ENCODE assay signal across 9 cellular contexts in genomic region chr10:124739996-124740373, GRCh38. TPM values are rescaled to one million over a fixed set of nuclear protein-coding genes. Genes with fewer than 3 reads are reported as not detected.
DNase-seq lines count a peak whose midpoint lies in the region; ATAC-seq and TF ChIP-seq lines count a peak whose summit lies in the region.
"Had no signal": no experiment of that assay in that cellular context is flagged by ENCODE, and none has a peak within 500 bp of the region (broad histone marks: within the 10 kb centered on the region; RNA-seq: fewer than 3 reads in every experiment).

No MANE protein-coding gene starts in this region.

- peak overlapping the region; percentile 89 to 98 (median 96) for H3K27ac Mint-ChIP-seq in CD8-positive, alpha-beta memory T cell

- peaks cover 0 to 24% (median 0%) of the 10 kb centered on the region in 3 donors for H3K36me3 Mint-ChIP-seq in CD8-positive, alpha-beta memory T cell

- peak overlapping the region; percentile 74 for H3K4me3 ChIP-seq in CD8-positive, alpha-beta memory T cell (ENCODE audit: low read length)
- H3K4me3 ChIP-seq in esophagus (ENCODE audit: low read depth in 1 of 2, low read length in 2 of 2) (peak overlapping the region in 1 of 2 donors; percentile 24), parathyroid adenoma (ENCODE audit: low read depth, low read length) (no peak overlapping the region), foreskin fibroblast (ENCODE audit: low read depth in 1 of 2, low read length in 2 of 2) (no peak overlapping the region)

- CTCF ChIA-PET in CD8-positive, alpha-beta memory T cell (lab: Charles Lee) = interaction anchor here (0.8 to 17.4 kb wide), 16 partner anchors 10 to 210 kb away, joined by 3 to 397 read pairs (median 24); no protein-coding TSS in a partner anchor

- DNase-seq in CD8-positive, alpha-beta memory T cell = no peak
- peak; percentile 29 for DNase-seq in RPMI8226
- DNase-seq in glomerular visceral epithelial cell (ENCODE audit: extremely low spot score) = no peak
- DNase-seq in foreskin fibroblast = no peak
- DNase-seq: kidney glomerular epithelial cell had no signal

- TF ChIP-seq CTCF in parathyroid adenoma (IDR thresholded peaks at IDR 0.05) (no peak), foreskin fibroblast (IDR thresholded peaks at IDR 0.05; ENCODE audit: low read depth, low read length) (no peak)

- peaks cover 78 to 84% (median 82%) of the 10 kb centered on the region in 3 donors for H3K4me1 Mint-ChIP-seq in CD8-positive, alpha-beta memory T cell

- H3K79me2 ChIP-seq in parathyroid adenoma = peaks cover 43% of the 10 kb centered on the region

- peak overlapping the region; percentile 95 to 100 (median 98) for H3K4me3 Mint-ChIP-seq in CD8-positive, alpha-beta memory T cell

- H3K4me1 ChIP-seq in CD8-positive, alpha-beta memory T cell (ENCODE audit: insufficient read depth, low read length) = peaks cover 79% of the 10 kb centered on the region
- H3K4me1 ChIP-seq in esophagus (ENCODE audit: control insufficient read depth in 2 of 2, insufficient read depth in 2 of 2, low read length in 1 of 2) (peaks cover 19 to 31% of the 10 kb centered on the region in 2 donors), parathyroid adenoma (peaks cover 52% of the 10 kb centered on the region)

- no peak overlapping the region for H2AFZ ChIP-seq in parathyroid adenoma

- ATAC-seq in GM18498 (IDR thresholded peaks at IDR 0.05; ENCODE audit: unreplicated experiment) (no peak), GM19035 (IDR thresholded peaks at IDR 0.05; ENCODE audit: unreplicated experiment) (no peak)

- H3K36me3 ChIP-seq in CD8-positive, alpha-beta memory T cell (ENCODE audit: insufficient read depth, low read length) = no peaks in the 10 kb centered on the region
- H3K36me3 ChIP-seq in esophagus (ENCODE audit: control insufficient read depth in 2 of 2, insufficient read depth in 2 of 2, low read length in 1 of 2) = no peaks in the 10 kb centered on the region
- no peaks in the 10 kb centered on the region for H3K36me3 ChIP-seq in parathyroid adenoma (ENCODE audit: control insufficient read depth, insufficient read depth, low read length)

- H3K9me3 Mint-ChIP-seq in CD8-positive, alpha-beta memory T cell = no peaks in the 10 kb centered on the region

- no peak overlapping the region for H3K4me2 ChIP-seq in parathyroid adenoma (ENCODE audit: low read length)

- H3K9me3 ChIP-seq in CD8-positive, alpha-beta memory T cell (ENCODE audit: low read length) = no peaks in the 10 kb centered on the region
- H3K9me3 ChIP-seq in esophagus (ENCODE audit: control insufficient read depth in 2 of 2, insufficient read depth in 1 of 2, low read depth in 1 of 2, low read length in 1 of 2) (no peaks in the 10 kb centered on the region), parathyroid adenoma (ENCODE audit: control insufficient read depth, low read length) (no peaks in the 10 kb centered on the region)

- no peaks in the 10 kb centered on the region for H3K27me3 ChIP-seq in CD8-positive, alpha-beta memory T cell (ENCODE audit: insufficient read depth, low read length, poor library complexity, severe bottlenecking)
- H3K27me3 ChIP-seq in esophagus (ENCODE audit: control insufficient read depth in 1 of 2, insufficient read depth in 2 of 2, low read length in 2 of 2) (no peaks in the 10 kb centered on the region), parathyroid adenoma (ENCODE audit: control insufficient read depth, insufficient read depth, low read length) (no peaks in the 10 kb centered on the region)

- H3K27ac ChIP-seq in CD8-positive, alpha-beta memory T cell (ENCODE audit: low read depth, low read length) = peak overlapping the region; percentile 27
- H3K27ac ChIP-seq in esophagus (ENCODE audit: low read depth in 2 of 2, low read length in 1 of 2) = peak overlapping the region; percentile 95 to 99
- peak overlapping the region; percentile 5 for H3K27ac ChIP-seq in parathyroid adenoma

- 12 to 16% methylated on average over 6 of the region's 6 CpGs for WGBS in esophagus, 2 donors

- H3K9ac ChIP-seq in parathyroid adenoma = no peak overlapping the region

- POLR2A ChIA-PET in CD8-positive, alpha-beta memory T cell (lab: Charles Lee) = interaction anchor here (0.6 to 3.6 kb wide), 6 partner anchors 21 to 200 kb away, joined by 3 to 33 read pairs (median 5); no protein-coding TSS in a partner anchor

- peaks cover 0 to 1% of the 10 kb centered on the region in 2 donors for H3K27me3 Mint-ChIP-seq in CD8-positive, alpha-beta memory T cell

RNA-seq across cellular contexts. Expression of gene FAM53B, which starts 4.2 kb away (rescaled TPM):
- 10 to 100 TPM; 28.8 to 29.2 TPM for total RNA-seq in CD8-positive, alpha-beta memory T cell
- 41.6 TPM for polyA plus RNA-seq in CD8-positive, alpha-beta memory T cell
- polyA plus RNA-seq in esophagus = 10 to 100 TPM in 1 of 2 donors, 1 to 10 TPM in 1; 9.0 to 16.8 TPM

RNA-seq across cellular contexts. Expression of gene EEF1AKMT2, which starts 51.7 kb away (rescaled TPM):
- 10 to 100 TPM; 18.2 to 18.6 TPM for total RNA-seq in CD8-positive, alpha-beta memory T cell
- 21.1 TPM for polyA plus RNA-seq in CD8-positive, alpha-beta memory T cell
- 10 to 100 TPM in 1 of 2 donors, 1 to 10 TPM in 1; 7.1 to 15.3 TPM for polyA plus RNA-seq in esophagus

Comparison
In these comparisons a context has a peak if more than half of its experiments do, and no peak if none do; other contexts are left out.
1. H3K27ac ChIP-seq: peak in every context shown above with its lines; median percentile 97 in esophagus; 27 in CD8-positive, alpha-beta memory T cell; 5 in parathyroid adenoma.